In genomic region chr3:12448404-12449202, GRCh38 we compare ENCODE assay signal across 8 cellular contexts. TPM values are rescaled to one million over a fixed set of nuclear protein-coding genes. Genes with fewer than 3 reads are reported as not detected.
DNase-seq lines count a peak whose midpoint lies in the region; TF ChIP-seq lines count a peak whose summit lies in the region.
"Not testable (repeated sequence)": the region's sequence is repeated elsewhere in the genome, so short reads cannot be mapped to it uniquely, and the experiment has no call there.

No MANE protein-coding gene starts in this region.

- not testable (repeated sequence) for H3K9me3 ChIP-seq in OCI-LY3 (ENCODE audit: insufficient read depth, low read length); SK-N-SH; cardiac muscle cell (ENCODE audit: low read depth); osteoblast (ENCODE audit: low read depth, low read length)

- TF ChIP-seq CTCF in HFFc6 (IDR thresholded peaks at IDR 0.05) (peak; percentile 10; the same call in 1 of the 2 replicates), OCI-LY3 (IDR thresholded peaks at IDR 0.05; ENCODE audit: low read depth, low read length) (peak; percentile 29), cardiac muscle cell (IDR thresholded peaks at IDR 0.05; ENCODE audit: low read depth, low read length) (peak; percentile 3)
- TF ChIP-seq CTCF in SK-N-SH (IDR thresholded peaks at IDR 0.05); osteoblast (IDR thresholded peaks at IDR 0.05; ENCODE audit: extremely low read depth, low read depth, low read length): not testable (repeated sequence)

- not testable (repeated sequence) for H3K27ac ChIP-seq in OCI-LY3 (ENCODE audit: low read length); SK-N-SH (ENCODE audit: low read depth in 2 of 2, low read length in 1 of 2); cardiac muscle cell; osteoblast (ENCODE audit: low read depth, low read length)

- H3K4me3 Mint-ChIP-seq in HFFc6: not testable (repeated sequence)

- WGBS in SK-N-SH (ENCODE audit: low lambda C conversion rate): 83% methylated on average over 4 of the region's 4 CpGs

- not testable (repeated sequence) for H3K36me3 ChIP-seq in OCI-LY3 (replicated peaks; ENCODE audit: low read depth, low read length); SK-N-SH (replicated peaks in 1 of 2; ENCODE audit: control insufficient read depth in 1 of 2, insufficient read depth in 2 of 2, low read length in 1 of 2); cardiac muscle cell; osteoblast (ENCODE audit: insufficient read depth, low read length)

- not testable (repeated sequence) for H3K27ac Mint-ChIP-seq in HFFc6

- CTCF ChIA-PET in SK-N-SH (lab: Yijun Ruan, JAX): interaction anchor here (1.0 to 1.5 kb wide), 2 partner anchors 31 to 313 kb away, joined by 4 read pairs; no protein-coding TSS in a partner anchor

- H3K4me1 Mint-ChIP-seq in HFFc6 (ENCODE audit: low read depth): peaks cover 12% of the 10 kb centered on the region

- H3K79me2 ChIP-seq in OCI-LY3 (ENCODE audit: low read length); SK-N-SH (ENCODE audit: insufficient read depth); osteoblast (ENCODE audit: insufficient read depth, low read length): not testable (repeated sequence)

- H3K9me2 ChIP-seq in SK-N-SH: not testable (repeated sequence)

- H2AFZ ChIP-seq in OCI-LY3 (ENCODE audit: low read depth, low read length); SK-N-SH (ENCODE audit: low read depth); osteoblast (ENCODE audit: low read length): not testable (repeated sequence)

- not testable (repeated sequence) for H3K9me3 Mint-ChIP-seq in HFFc6

- peak; percentile 91 for DNase-seq in ELF-1 (ENCODE audit: low read depth, low spot score)
- DNase-seq in HFFc6; SK-N-SH; cardiac muscle cell (ENCODE audit: low read depth in 1 of 2, low spot score in 1 of 2): not testable (repeated sequence)
- peak; percentile 25 for DNase-seq in activated effector memory CD4-positive, alpha-beta T cell treated with anti-CD3 and anti-CD28 coated beads, Interleukin-2, amount 50 U/mL, for 16 hours
- peak; percentile 84 for DNase-seq in islet precursor cell
- DNase-seq in osteoblast (ENCODE audit: insufficient read length, low spot score, missing footprints): peak; percentile 30

- not testable (repeated sequence) for H4K20me1 ChIP-seq in OCI-LY3 (ENCODE audit: insufficient read depth, low read length); SK-N-SH (ENCODE audit: insufficient read depth); osteoblast (ENCODE audit: insufficient read depth, low read length)

- TF ChIP-seq RAD21 in SK-N-SH (IDR thresholded peaks at IDR 0.05; ENCODE audit: low read length): peak; percentile 27; the same call in 1 of the 2 replicates

- H3K36me3 Mint-ChIP-seq in HFFc6 (ENCODE audit: low read depth): not testable (repeated sequence)

- H3K4me3 ChIP-seq in OCI-LY3 (ENCODE audit: low read length); SK-N-SH (ENCODE audit: low read depth in 2 of 2, low read length in 1 of 2); cardiac muscle cell; osteoblast (ENCODE audit: insufficient read depth, low read length): not testable (repeated sequence)

- not testable (repeated sequence) for H3K9ac ChIP-seq in OCI-LY3 (ENCODE audit: low read length); SK-N-SH

- H3K4me2 ChIP-seq in OCI-LY3 (ENCODE audit: low read length); SK-N-SH; osteoblast (ENCODE audit: insufficient read depth, low read length): not testable (repeated sequence)

- H3F3A ChIP-seq in SK-N-SH (replicated peaks; ENCODE audit: insufficient read depth): not testable (repeated sequence)

- peaks cover 12% of the 10 kb centered on the region for H3K27me3 Mint-ChIP-seq in HFFc6 (ENCODE audit: insufficient read depth)

- not testable (repeated sequence) for TF ChIP-seq EP300 in SK-N-SH (IDR thresholded peaks at IDR 0.05; ENCODE audit: borderline replicate concordance in 1 of 2, low read depth in 1 of 2, low read length in 1 of 2)

- POLR2A ChIA-PET in SK-N-SH (lab: Yijun Ruan, JAX): not testable (repeated sequence)

- not testable (repeated sequence) for H3K4me1 ChIP-seq in OCI-LY3 (ENCODE audit: low read length); cardiac muscle cell (ENCODE audit: low read depth); osteoblast (ENCODE audit: insufficient read depth, low read length)
- peaks cover 0 to 15% of the 10 kb centered on the region in 2 experiments; a peak in 1 of 4 replicates for H3K4me1 ChIP-seq in SK-N-SH (ENCODE audit: control insufficient read depth in 1 of 2, insufficient read depth in 2 of 2, low read depth in 1 of 2, low read length in 1 of 2)

- H3K27me3 ChIP-seq in OCI-LY3 (ENCODE audit: low read depth, low read length): peaks cover 20% of the 10 kb centered on the region
- H3K27me3 ChIP-seq in SK-N-SH (ENCODE audit: insufficient read depth); cardiac muscle cell; osteoblast (ENCODE audit: insufficient read depth, low read length): not testable (repeated sequence)

TF ChIP-seq in SK-N-SH, 30 proteins besides CTCF, POLR2A, EP300 and RAD21:
- peak; percentile 19; the same call in 1 of the 2 replicates for TF ChIP-seq SMC3 (IDR thresholded peaks at IDR 0.05; ENCODE audit: low read depth, low read length)

RNA-seq across cellular contexts. Expression of gene TSEN2, which starts 35.7 kb away (rescaled TPM):
- 10 to 100 TPM in 4 of 6 experiments, 1 to 10 TPM in 2; 9.3 to 15.5 (median 10.9) TPM for total RNA-seq in HFFc6 (2021; fragmentation: NEBNext Ultra II Directional; extraction: Animal tissue kit (Norgen Biotek cat#: 25700))
- polyA plus RNA-seq in SK-N-SH (2012; rRNA removed) (13.0 and 18.6 TPM in 2 replicates), cardiac muscle cell (25.7 and 36.3 TPM in 2 replicates)
- polyA plus RNA-seq in SK-N-SH (2012; cell fraction: cytosol; rRNA removed): 13.2 and 13.4 TPM in 2 replicates
- polyA plus RNA-seq in SK-N-SH (2012; cell fraction: nucleus; rRNA removed): 27.3 and 45.4 TPM in 2 replicates
- total RNA-seq in cardiac muscle cell (17.1 and 24.4 TPM in 2 replicates), osteoblast (13.0 and 14.1 TPM in 2 replicates)
